18 cellular contexts compared by ENCODE assay signal in genomic region chr2:182916417-182916816, GRCh38. TPM values are rescaled to one million over a fixed set of nuclear protein-coding genes. Genes with fewer than 3 reads are reported as not detected.
"Had no signal": no experiment of that assay in that cellular context is flagged by ENCODE, and none has a peak within 500 bp of the region (broad histone marks: within the 10 kb centered on the region; RNA-seq: fewer than 3 reads in every experiment).

No MANE protein-coding gene starts in this region.

- H3K4me1 ChIP-seq: parathyroid adenoma, suprapubic skin, upper lobe of left lung had no signal

- H2AFZ ChIP-seq: parathyroid adenoma had no signal

- H3K27ac ChIP-seq: coronary artery, parathyroid adenoma, suprapubic skin, upper lobe of left lung had no signal

- H3K27me3 ChIP-seq: heart left ventricle, suprapubic skin, upper lobe of left lung had no signal

- H3K79me2 ChIP-seq: parathyroid adenoma had no signal

- DNase-seq: activated CD4-positive, alpha-beta T cell treated with anti-CD3 and anti-CD28 coated beads, Interleukin-2, amount 50 U/mL, for 4 hours; activated CD4-positive, CD25-positive, alpha-beta regulatory T cell treated with anti-CD3 and anti-CD28 coated beads, Interleukin-2, amount 50 U/mL, for 72 hours; activated naive CD4-positive, alpha-beta T cell treated with anti-CD3 and anti-CD28 coated beads, Interleukin-2, amount 10 ng/mL, durations not matched to agents 7 days and 5 days; central memory CD4-positive, alpha-beta T cell; effector CD4-positive, alpha-beta T cell; foreskin melanocyte; heart left ventricle; left colon; naive thymus-derived CD4-positive, alpha-beta T cell; retina; upper lobe of left lung had no signal

- H3K4me3 ChIP-seq: coronary artery, heart left ventricle, lung, suprapubic skin, upper lobe of left lung had no signal

- H3K9me3 ChIP-seq: heart left ventricle, suprapubic skin, upper lobe of left lung had no signal

- ATAC-seq: activated T-helper 17 cell treated with anti-CD3 and anti-CD28 coated beads, Interleukin-2, amount 50 U/mL, for 72 hours; heart left ventricle; left colon; naive thymus-derived CD4-positive, alpha-beta T cell had no signal

- H3K9ac ChIP-seq: parathyroid adenoma had no signal

RNA-seq across cellular contexts. Expression of gene FRZB, which starts 50.0 kb away (rescaled TPM):
- total RNA-seq: activated T-helper 17 cell treated with anti-CD3 and anti-CD28 coated beads, Interleukin-2, amount 50 U/mL, for 72 hours; endothelial cell of umbilical vein; naive thymus-derived CD4-positive, alpha-beta T cell; T-helper 1 cell treated with Interleukin-12 subunit alpha and Interleukin-12 subunit beta and Interleukin-4 antibody, amounts not matched to agents 30 ng/mL and 1 ng/mL, for 36 hours had no signal
- polyA plus RNA-seq: naive thymus-derived CD4-positive, alpha-beta T cell had no signal
